ENCODE assay signal across 17 cellular contexts in genomic region chr6:128233501-128233900, GRCh38.
DNase-seq lines count a peak whose midpoint lies in the region; ATAC-seq lines count a peak whose summit lies in the region.
"Had no signal": no experiment of that assay in that cellular context is flagged by ENCODE, and none has a peak within 500 bp of the region (broad histone marks: within the 10 kb centered on the region; RNA-seq: fewer than 3 reads in every experiment).

No MANE protein-coding gene starts in this region.

- no peak overlapping the region for H3K4me3 Mint-ChIP-seq in CD8-positive, alpha-beta memory T cell
- H3K4me3 Mint-ChIP-seq: GM23338 had no signal

- no peaks in the 10 kb centered on the region for H3K36me3 Mint-ChIP-seq in CD8-positive, alpha-beta memory T cell

- H3K9me3 ChIP-seq in CD8-positive, alpha-beta memory T cell (ENCODE audit: low read length): no peaks in the 10 kb centered on the region
- H3K9me3 ChIP-seq: SJCRH30 had no signal

- H3K4me3 ChIP-seq in CD8-positive, alpha-beta memory T cell (ENCODE audit: low read length): no peak overlapping the region
- H3K4me3 ChIP-seq: GM23338, K562, SJCRH30 had no signal

- no peaks in the 10 kb centered on the region for H3K27me3 Mint-ChIP-seq in CD8-positive, alpha-beta memory T cell

- H3K9me3 Mint-ChIP-seq in CD8-positive, alpha-beta memory T cell: no peaks in the 10 kb centered on the region
- H3K9me3 Mint-ChIP-seq: GM23338 had no signal

- H3K36me3 ChIP-seq in CD8-positive, alpha-beta memory T cell (ENCODE audit: insufficient read depth, low read length): no peaks in the 10 kb centered on the region
- H3K36me3 ChIP-seq: SJCRH30 had no signal

- no peak overlapping the region for H3K27ac Mint-ChIP-seq in CD8-positive, alpha-beta memory T cell
- H3K27ac Mint-ChIP-seq: GM23338 had no signal

- H3K27ac ChIP-seq in CD8-positive, alpha-beta memory T cell (ENCODE audit: low read depth, low read length): no peak overlapping the region
- H3K27ac ChIP-seq: SJCRH30 had no signal

- CTCF ChIA-PET in CD8-positive, alpha-beta memory T cell (lab: Charles Lee): no interaction called here

- POLR2A ChIA-PET in CD8-positive, alpha-beta memory T cell (lab: Charles Lee): no interaction called here

- no peaks in the 10 kb centered on the region for H3K4me1 ChIP-seq in CD8-positive, alpha-beta memory T cell (ENCODE audit: insufficient read depth, low read length)
- H3K4me1 ChIP-seq: SJCRH30 had no signal

- H3K4me1 Mint-ChIP-seq in CD8-positive, alpha-beta memory T cell: no peaks in the 10 kb centered on the region

- no peaks in the 10 kb centered on the region for H3K27me3 ChIP-seq in CD8-positive, alpha-beta memory T cell (ENCODE audit: insufficient read depth, low read length, poor library complexity, severe bottlenecking)
- H3K27me3 ChIP-seq: SJCRH30 had no signal

- ATAC-seq in HG03139 (IDR thresholded peaks at IDR 0.05; ENCODE audit: unreplicated experiment): no peak
- ATAC-seq: GM23338, HCT116, K562, PC-3 had no signal

- peak; percentile 57 for DNase-seq in NCI-H146 (lab: John Stamatoyannopoulos, UW)
- DNase-seq in NCI-H146 treated with DMSO at 0.1 percent for 48 hours (lab: John Stamatoyannopoulos, UW; ENCODE audit: unreplicated experiment): no peak
- peak; percentile 14 for DNase-seq in NCI-H128 (lab: John Stamatoyannopoulos, UW; ENCODE audit: unreplicated experiment)
- DNase-seq in NCI-H446 treated with DMSO at 0.1 percent for 48 hours (lab: John Stamatoyannopoulos, UW): peak; percentile 99
- DNase-seq in cerebellum (ENCODE audit: low spot score): peak; percentile 85
- no peak for DNase-seq in CD8-positive, alpha-beta memory T cell
- DNase-seq in HK-2 (ENCODE audit: unreplicated experiment): no peak
- DNase-seq: MV-4-11, NCI-H1930, NCI-H526, PC-3, SJCRH30, T-helper 2 cell had no signal

Comparison
In these comparisons a context has a peak if more than half of its experiments do, and no peak if none do; other contexts are left out.
1. DNase-seq: peak in NCI-H146 (single experiment), NCI-H128 (single experiment), NCI-H446 treated with DMSO at 0.1 percent for 48 hours (single experiment) and cerebellum (single experiment); none in NCI-H146 treated with DMSO at 0.1 percent for 48 hours (single experiment), CD8-positive, alpha-beta memory T cell (0 of 5) and HK-2 (single experiment).